12 cellular contexts compared by ENCODE assay signal in the genomic region with DNA sequence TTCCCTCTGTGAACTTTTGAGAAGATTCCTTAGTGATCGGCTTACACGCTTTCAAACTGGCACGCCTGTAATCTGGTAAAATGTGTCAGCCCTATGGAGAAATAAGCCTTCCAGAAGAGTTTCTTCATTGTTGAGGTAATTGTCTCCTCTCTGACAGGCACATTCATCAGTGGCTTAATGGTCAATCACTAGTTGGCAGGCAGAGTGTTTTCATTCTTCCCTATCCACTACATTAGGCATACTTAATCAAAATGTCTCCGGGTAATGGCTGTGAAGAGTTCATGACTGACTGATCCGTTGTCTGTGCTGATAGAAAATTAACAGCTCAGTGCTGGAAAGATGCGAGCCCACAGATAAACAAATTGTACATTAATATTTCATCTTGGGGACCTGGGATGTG. TPM values are rescaled to one million over a fixed set of nuclear protein-coding genes. Genes with fewer than 3 reads are reported as not detected.
DNase-seq lines count a peak whose midpoint lies in the region; ATAC-seq and TF ChIP-seq lines count a peak whose summit lies in the region.
"Had no signal": no experiment of that assay in that cellular context is flagged by ENCODE, and none has a peak within 500 bp of the region (broad histone marks: within the 10 kb centered on the region; RNA-seq: fewer than 3 reads in every experiment).

No MANE protein-coding gene starts in this region.

- intact Hi-C loops in heart left ventricle (cut with DNase I): no loop called here

- ATAC-seq in CD4-positive, CD25-positive, alpha-beta regulatory T cell (ENCODE audit: low read depth in 2 of 2): no peak
- ATAC-seq in T-cell (replicated peaks in 1 of 4) (no peak), heart left ventricle (no peak), GM21529 (IDR thresholded peaks at IDR 0.05; ENCODE audit: unreplicated experiment) (no peak)
- no peak for ATAC-seq in stimulated activated naive CD8-positive, alpha-beta T cell treated with anti-CD3 and anti-CD28 coated beads, Interleukin-15, amount 100 ng/mL, for 72 hours
- ATAC-seq: body of pancreas had no signal

- no peak for TF ChIP-seq CTCF in heart left ventricle (IDR thresholded peaks at IDR 0.05)

- 72 to 89% (median 79%) methylated on average over 6 of the region's 6 CpGs for WGBS in heart left ventricle, 4 donors

- POLR2A ChIA-PET in T-cell (lab: Charles Lee): interaction anchor here (0.6 to 4.1 kb wide), 5 partner anchors 24 to 593 kb away, joined by 3 to 32 read pairs (median 4); no protein-coding TSS in a partner anchor

- H3K36me3 Mint-ChIP-seq in CD4-positive, CD25-positive, alpha-beta regulatory T cell: peaks cover 4% of the 10 kb centered on the region
- H3K36me3 Mint-ChIP-seq in T-cell: peaks cover 7% of the 10 kb centered on the region

- peaks cover 9 to 30% (median 16%) of the 10 kb centered on the region in 4 donors for H3K4me1 Mint-ChIP-seq in CD4-positive, CD25-positive, alpha-beta regulatory T cell
- H3K4me1 Mint-ChIP-seq in T-cell: peaks cover 53 to 86% (median 68%) of the 10 kb centered on the region in 3 donors
- H3K4me1 Mint-ChIP-seq in stimulated activated naive CD8-positive, alpha-beta T cell treated with anti-CD3 and anti-CD28 coated beads, Interleukin-15, amount 100 ng/mL, for 72 hours: peaks cover 23% of the 10 kb centered on the region

- H3K27me3 ChIP-seq in CD4-positive, CD25-positive, alpha-beta regulatory T cell (ENCODE audit: control insufficient read depth, insufficient read depth, low read length): no peaks in the 10 kb centered on the region
- no peaks in the 10 kb centered on the region for H3K27me3 ChIP-seq in heart left ventricle
- H3K27me3 ChIP-seq: body of pancreas had no signal

- peaks cover 4% of the 10 kb centered on the region for H3K27me3 Mint-ChIP-seq in CD4-positive, CD25-positive, alpha-beta regulatory T cell
- H3K27me3 Mint-ChIP-seq in T-cell: peaks cover 4 to 9% of the 10 kb centered on the region in 2 donors
- no peaks in the 10 kb centered on the region for H3K27me3 Mint-ChIP-seq in stimulated activated naive CD8-positive, alpha-beta T cell treated with anti-CD3 and anti-CD28 coated beads, Interleukin-15, amount 100 ng/mL, for 72 hours

- no peaks in the 10 kb centered on the region for H3K9me3 ChIP-seq in CD4-positive, CD25-positive, alpha-beta regulatory T cell (ENCODE audit: control insufficient read depth in 2 of 2, low read length in 2 of 2)
- no peaks in the 10 kb centered on the region for H3K9me3 ChIP-seq in heart left ventricle
- H3K9me3 ChIP-seq: body of pancreas had no signal

- no peaks in the 10 kb centered on the region for H3K36me3 ChIP-seq in CD4-positive, CD25-positive, alpha-beta regulatory T cell (ENCODE audit: control insufficient read depth, insufficient read depth, low read length)
- H3K36me3 ChIP-seq in heart left ventricle: no peaks in the 10 kb centered on the region

- no peak overlapping the region for H3K4me3 Mint-ChIP-seq in CD4-positive, CD25-positive, alpha-beta regulatory T cell
- peak overlapping the region in 1 of 3 donors; percentile 26 for H3K4me3 Mint-ChIP-seq in T-cell
- no peak overlapping the region for H3K4me3 Mint-ChIP-seq in stimulated activated naive CD8-positive, alpha-beta T cell treated with anti-CD3 and anti-CD28 coated beads, Interleukin-15, amount 100 ng/mL, for 72 hours

- no peak overlapping the region for H3K27ac ChIP-seq in CD4-positive, CD25-positive, alpha-beta regulatory T cell (ENCODE audit: insufficient read depth, low read length, poor library complexity, severe bottlenecking)
- no peak overlapping the region for H3K27ac ChIP-seq in heart left ventricle
- H3K27ac ChIP-seq: body of pancreas had no signal

- H3K4me1 ChIP-seq in CD4-positive, CD25-positive, alpha-beta regulatory T cell (ENCODE audit: control insufficient read depth, insufficient read depth, low read length, poor library complexity, severe bottlenecking): peaks cover 8% of the 10 kb centered on the region
- peaks cover 0 to 13% (median 0%) of the 10 kb centered on the region in 12 donors for H3K4me1 ChIP-seq in heart left ventricle
- H3K4me1 ChIP-seq: body of pancreas had no signal

- DNase-seq in CD4-positive, CD25-positive, alpha-beta regulatory T cell: no peak
- peak; percentile 32 for DNase-seq in NCI-H1092 (lab: John Stamatoyannopoulos, UW)
- DNase-seq in T-cell: no peak
- DNase-seq in medulla oblongata (ENCODE audit: extremely low spot score): peak; percentile 8
- no peak for DNase-seq in heart left ventricle
- no peak for DNase-seq in stimulated activated naive CD8-positive, alpha-beta T cell treated with anti-CD3 and anti-CD28 coated beads, Interleukin-15, amount 100 ng/mL, for 72 hours
- DNase-seq in mesenteric fat pad (ENCODE audit: low spot score): no peak
- DNase-seq: body of pancreas, C1 segment of cervical spinal cord, NCI-H510A treated with DMSO at 0.1 percent for 48 hours, trophoblast cell had no signal

- no peak for TF ChIP-seq POLR2A in heart left ventricle (IDR thresholded peaks at IDR 0.05)

- CTCF ChIA-PET in T-cell (lab: Charles Lee): no interaction called here

- no peak overlapping the region for H3K4me3 ChIP-seq in CD4-positive, CD25-positive, alpha-beta regulatory T cell (ENCODE audit: low read depth, low read length)
- H3K4me3 ChIP-seq in heart left ventricle: no peak overlapping the region
- H3K4me3 ChIP-seq: body of pancreas had no signal

- peaks cover 0 to 1% (median 0%) of the 10 kb centered on the region in 7 donors for H3K9me3 Mint-ChIP-seq in CD4-positive, CD25-positive, alpha-beta regulatory T cell
- H3K9me3 Mint-ChIP-seq in T-cell: no peaks in the 10 kb centered on the region
- H3K9me3 Mint-ChIP-seq in stimulated activated naive CD8-positive, alpha-beta T cell treated with anti-CD3 and anti-CD28 coated beads, Interleukin-15, amount 100 ng/mL, for 72 hours: no peaks in the 10 kb centered on the region

- peak overlapping the region in 2 of 3 donors; percentile 14 to 27 for H3K27ac Mint-ChIP-seq in CD4-positive, CD25-positive, alpha-beta regulatory T cell
- H3K27ac Mint-ChIP-seq in T-cell: peak overlapping the region; percentile 81 to 93
- no peak overlapping the region for H3K27ac Mint-ChIP-seq in stimulated activated naive CD8-positive, alpha-beta T cell treated with anti-CD3 and anti-CD28 coated beads, Interleukin-15, amount 100 ng/mL, for 72 hours

RNA-seq across cellular contexts. Expression of gene TSHZ2, which starts 31.3 kb away (rescaled TPM):
- total RNA-seq in CD4-positive, CD25-positive, alpha-beta regulatory T cell: 41.7 TPM
- polyA plus RNA-seq in CD4-positive, CD25-positive, alpha-beta regulatory T cell: 1 to 10 TPM in 3 of 4 donors, under 1 TPM in 1; 1.00 to 3.5 (median 1.9) TPM
- 10 to 100 TPM; 20.2 to 42.9 (median 25.8) TPM for total RNA-seq in T-cell
- total RNA-seq in heart left ventricle: 10 to 100 TPM in 2 of 9 donors, 1 to 10 TPM in 7; 2.3 to 12.1 (median 5.0) TPM
- polyA plus RNA-seq in heart left ventricle: 1 to 10 TPM; 1.8 to 2.3 TPM
- total RNA-seq in mesenteric fat pad: 60.5 TPM

Comparison
In these comparisons a context has a peak if more than half of its experiments do, and no peak if none do; other contexts are left out.
1. DNase-seq: peak in NCI-H1092 (single experiment) and medulla oblongata (single experiment); none in CD4-positive, CD25-positive, alpha-beta regulatory T cell (0 of 3), T-cell (0 of 34), heart left ventricle (0 of 5), stimulated activated naive CD8-positive, alpha-beta T cell treated with anti-CD3 and anti-CD28 coated beads, Interleukin-15, amount 100 ng/mL, for 72 hours (0 of 2) and mesenteric fat pad (single experiment).
2. H3K27ac Mint-ChIP-seq: peak in CD4-positive, CD25-positive, alpha-beta regulatory T cell (2 of 3) and T-cell (2 of 2); none in stimulated activated naive CD8-positive, alpha-beta T cell treated with anti-CD3 and anti-CD28 coated beads, Interleukin-15, amount 100 ng/mL, for 72 hours (0 of 2).